In the genomic region with DNA sequence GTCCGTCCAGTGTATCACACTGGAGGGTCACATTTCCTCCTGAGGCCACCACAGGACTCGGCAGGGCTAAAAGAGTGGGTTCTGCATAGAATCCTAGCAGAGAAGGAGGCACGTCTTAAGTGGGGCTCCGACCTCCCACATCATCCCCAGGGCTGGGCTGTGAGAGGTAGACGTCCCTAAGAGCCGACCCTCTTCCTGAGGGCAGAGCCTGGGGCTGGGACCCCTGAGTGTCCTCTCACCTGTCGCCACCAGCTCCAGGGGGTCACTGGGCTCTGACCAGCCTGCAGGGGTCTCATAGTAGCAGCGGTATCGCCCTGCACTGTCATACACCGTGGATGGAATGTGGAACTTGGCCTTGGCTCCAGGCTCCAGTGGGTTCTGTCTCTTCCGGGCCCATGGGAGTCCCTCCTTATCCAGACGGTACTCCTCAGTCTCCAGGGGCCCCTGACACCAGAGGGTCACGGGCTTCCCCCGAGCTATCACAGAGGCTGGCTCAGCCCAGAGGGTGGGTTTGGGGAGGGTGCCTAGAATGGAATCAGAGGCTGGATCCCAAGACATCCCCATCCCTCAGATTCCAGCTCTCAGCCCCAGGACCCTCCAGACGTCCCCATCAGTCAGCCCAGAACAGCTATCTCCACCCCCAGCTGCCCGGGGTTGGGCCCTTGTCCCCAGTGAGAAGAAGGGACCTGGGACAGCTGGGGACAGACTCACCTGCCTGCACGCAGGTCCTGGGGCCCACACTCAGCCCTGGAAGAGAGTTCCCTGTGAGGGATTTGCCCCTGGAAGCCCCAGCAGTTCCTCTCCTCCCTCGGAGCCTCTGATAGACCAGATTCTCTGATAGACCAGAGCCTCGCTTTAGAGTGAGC, we compare ENCODE assay signal across 1 cellular context.
TF ChIP-seq lines count a peak whose summit lies in the region.

No MANE protein-coding gene starts in this region.

TF ChIP-seq in A549, 52 proteins besides CTCF, POLR2A, EP300 and RAD21:
- TF ChIP-seq MYC (IDR thresholded peaks at IDR 0.05; ENCODE audit: borderline replicate concordance, low read length) (no peak), ZSCAN20 (CRISPR knock-in tag; IDR thresholded peaks at IDR 0.05) (no peak), NFE2L2 (conservative IDR thresholded peaks at IDR 0.05; ENCODE audit: low read length) (no peak), RFX5 (IDR thresholded peaks at IDR 0.05) (no peak), SMC3 (IDR thresholded peaks at IDR 0.05) (no peak), HOXB13 (CRISPR knock-in tag; IDR thresholded peaks at IDR 0.05; ENCODE audit: low read depth) (no peak), RARB (CRISPR knock-in tag; IDR thresholded peaks at IDR 0.05) (no peak), ZC3H11A (IDR thresholded peaks at IDR 0.05) (no peak), EHF (CRISPR knock-in tag; IDR thresholded peaks at IDR 0.05) (no peak), CBX8 (IDR thresholded peaks at IDR 0.05) (no peak)
- TF ChIP-seq, protein P1, sequence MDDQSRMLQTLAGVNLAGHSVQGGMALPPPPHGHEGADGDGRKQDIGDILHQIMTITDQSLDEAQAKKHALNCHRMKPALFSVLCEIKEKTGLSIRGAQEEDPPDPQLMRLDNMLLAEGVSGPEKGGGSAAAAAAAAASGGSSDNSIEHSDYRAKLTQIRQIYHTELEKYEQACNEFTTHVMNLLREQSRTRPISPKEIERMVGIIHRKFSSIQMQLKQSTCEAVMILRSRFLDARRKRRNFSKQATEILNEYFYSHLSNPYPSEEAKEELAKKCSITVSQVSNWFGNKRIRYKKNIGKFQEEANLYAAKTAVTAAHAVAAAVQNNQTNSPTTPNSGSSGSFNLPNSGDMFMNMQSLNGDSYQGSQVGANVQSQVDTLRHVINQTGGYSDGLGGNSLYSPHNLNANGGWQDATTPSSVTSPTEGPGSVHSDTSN (IDR thresholded peaks at IDR 0.05), result no peak
- TF ChIP-seq, protein P2, sequence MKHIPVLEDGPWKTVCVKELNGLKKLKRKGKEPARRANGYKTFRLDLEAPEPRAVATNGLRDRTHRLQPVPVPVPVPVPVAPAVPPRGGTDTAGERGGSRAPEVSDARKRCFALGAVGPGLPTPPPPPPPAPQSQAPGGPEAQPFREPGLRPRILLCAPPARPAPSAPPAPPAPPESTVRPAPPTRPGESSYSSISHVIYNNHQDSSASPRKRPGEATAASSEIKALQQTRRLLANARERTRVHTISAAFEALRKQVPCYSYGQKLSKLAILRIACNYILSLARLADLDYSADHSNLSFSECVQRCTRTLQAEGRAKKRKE (CRISPR knock-in tag; IDR thresholded peaks at IDR 0.05; ENCODE audit: low read depth), result no peak
TF ChIP-seq in A549: peak in this region for 0.
